21 cellular contexts compared by ENCODE assay signal in genomic region chr15:49282366-49282765, GRCh38.
A peak's percentile ranks its signal among the peaks of the same experiment; 100 is the strongest.
DNase-seq lines count a peak whose midpoint lies in the region; ATAC-seq and TF ChIP-seq lines count a peak whose summit lies in the region.
"Had no signal": no experiment of that assay in that cellular context is flagged by ENCODE, and none has a peak within 500 bp of the region (broad histone marks: within the 10 kb centered on the region; RNA-seq: fewer than 3 reads in every experiment).

No MANE protein-coding gene starts in this region.

- H3K27ac ChIP-seq in AG04450 (ENCODE audit: low read depth, low read length), result peak overlapping the region; percentile 66
- no peak overlapping the region for H3K27ac ChIP-seq in esophagus squamous epithelium
- H3K27ac ChIP-seq: A549, KMS-11, psoas muscle, stomach, uterus had no signal

- no peaks in the 10 kb centered on the region for H3K27me3 ChIP-seq in AG04450 (ENCODE audit: control insufficient read depth, insufficient read depth, low read length)
- no peaks in the 10 kb centered on the region for H3K27me3 ChIP-seq in esophagus squamous epithelium
- H3K27me3 ChIP-seq: stomach, uterus had no signal

- WGBS in esophagus squamous epithelium, 2 donors, result 83 to 88% methylated on average over 1 of the region's 1 CpG

- no peak overlapping the region for H3K4me3 ChIP-seq in AG04450 (ENCODE audit: low read depth, low read length)
- no peak overlapping the region for H3K4me3 ChIP-seq in astrocyte of the cerebellum (ENCODE audit: low read depth, low read length)
- no peak overlapping the region for H3K4me3 ChIP-seq in esophagus squamous epithelium
- H3K4me3 ChIP-seq: A549, psoas muscle, stomach, uterus had no signal

- no peaks in the 10 kb centered on the region for H3K4me1 ChIP-seq in esophagus squamous epithelium
- H3K4me1 ChIP-seq: stomach, uterus had no signal

- in situ Hi-C loops in astrocyte of the cerebellum (cut with HindIII; ENCODE audit: low sequenced_read_pairs), result no loop called here

- intact Hi-C loops in esophagus squamous epithelium (cut with DNase I), result no loop called here

- TF ChIP-seq POLR2A in esophagus squamous epithelium (IDR thresholded peaks at IDR 0.05), result no peak
- TF ChIP-seq POLR2A in erythroblast (IDR thresholded peaks at IDR 0.05; ENCODE audit: low read length), result no peak

- CTCF ChIA-PET in AG04450 (lab: Charles Lee), result no interaction called here

- peaks cover 0 to 54% (median 3%) of the 10 kb centered on the region in 3 donors for H3K36me3 ChIP-seq in esophagus squamous epithelium
- H3K36me3 ChIP-seq: uterus had no signal

- DNase-seq in AG04450 (ENCODE audit: low read depth, low spot score), result peak; percentile 79
- DNase-seq in HCEC 1CT, result peak; percentile 50
- DNase-seq in astrocyte of the cerebellum (ENCODE audit: low read depth), result peak; percentile 95
- DNase-seq in glomerular visceral epithelial cell (ENCODE audit: extremely low spot score), result peak; percentile 6
- DNase-seq in activated CD4-positive, alpha-beta T cell treated with anti-CD3 and anti-CD28 coated beads, Interleukin-2, amount 50 U/mL, for 4 hours, result no peak
- no peak for DNase-seq in esophagus squamous epithelium (lab: John Stamatoyannopoulos, UW)
- DNase-seq in erythroblast (lab: John Stamatoyannopoulos, UW), result no peak
- DNase-seq: activated CD4-positive, alpha-beta T cell treated with anti-CD3 and anti-CD28 coated beads for 36 hours; activated effector memory CD4-positive, alpha-beta T cell treated with anti-CD3 and anti-CD28 coated beads, Interleukin-2, amount 50 U/mL, for 16 hours; CD8-positive, alpha-beta T cell; cortex of kidney; DMS79 treated with DMSO at 0.1 percent for 48 hours; NCI-H1105; NCI-H524 treated with DMSO at 0.1 percent for 48 hours; psoas muscle; stimulated activated CD4-positive, alpha-beta T cell treated with anti-CD3 and anti-CD28 coated beads, Interleukin-4, amount 100 ng/mL, for 24 hours; stomach; uterus had no signal

- no peaks in the 10 kb centered on the region; the same call in 1 of the 2 replicates for H3K9me3 ChIP-seq in AG04450 (ENCODE audit: control insufficient read depth, insufficient read depth, low read length)
- H3K9me3 ChIP-seq in esophagus squamous epithelium, result no peaks in the 10 kb centered on the region
- H3K9me3 ChIP-seq: A549, psoas muscle, stomach, uterus had no signal

- TF ChIP-seq CTCF in AG04450 (IDR thresholded peaks at IDR 0.05; ENCODE audit: low read depth, low read length) (no peak), astrocyte of the cerebellum (IDR thresholded peaks at IDR 0.05; ENCODE audit: low read depth, low read length, missing control alignments) (no peak), esophagus squamous epithelium (IDR thresholded peaks at IDR 0.05) (no peak)

- POLR2A ChIA-PET in AG04450 (lab: Yijun Ruan, JAX), result interaction anchor here (1.3 kb wide), 2 partner anchors 40 to 209 kb away, joined by 4 read pairs; no protein-coding TSS in a partner anchor

- ATAC-seq in HG03108 (IDR thresholded peaks at IDR 0.05; ENCODE audit: unreplicated experiment), result no peak
- ATAC-seq: A549; activated CD4-positive, alpha-beta T cell treated with anti-CD3 and anti-CD28 coated beads for 36 hours; CD8-positive, alpha-beta T cell; psoas muscle had no signal

Comparison
In these comparisons a context has a peak if more than half of its experiments do, and no peak if none do; other contexts are left out.
1. DNase-seq: peak in AG04450 (single experiment), HCEC 1CT (single experiment), astrocyte of the cerebellum (single experiment) and glomerular visceral epithelial cell (single experiment); none in activated CD4-positive, alpha-beta T cell treated with anti-CD3 and anti-CD28 coated beads, Interleukin-2, amount 50 U/mL, for 4 hours (0 of 2), esophagus squamous epithelium (single experiment) and erythroblast (0 of 2).